ENCODE assay signal across 1 cellular context in genomic region chr11:68010058-68011041, GRCh38.
A peak's percentile ranks its signal among the peaks of the same experiment; 100 is the strongest.
TF ChIP-seq lines count a peak whose summit lies in the region.

A gene with protein sequence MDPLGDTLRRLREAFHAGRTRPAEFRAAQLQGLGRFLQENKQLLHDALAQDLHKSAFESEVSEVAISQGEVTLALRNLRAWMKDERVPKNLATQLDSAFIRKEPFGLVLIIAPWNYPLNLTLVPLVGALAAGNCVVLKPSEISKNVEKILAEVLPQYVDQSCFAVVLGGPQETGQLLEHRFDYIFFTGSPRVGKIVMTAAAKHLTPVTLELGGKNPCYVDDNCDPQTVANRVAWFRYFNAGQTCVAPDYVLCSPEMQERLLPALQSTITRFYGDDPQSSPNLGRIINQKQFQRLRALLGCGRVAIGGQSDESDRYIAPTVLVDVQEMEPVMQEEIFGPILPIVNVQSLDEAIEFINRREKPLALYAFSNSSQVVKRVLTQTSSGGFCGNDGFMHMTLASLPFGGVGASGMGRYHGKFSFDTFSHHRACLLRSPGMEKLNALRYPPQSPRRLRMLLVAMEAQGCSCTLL (plus strand): TSS chr11:68010327. CDS start chr11:68015298, 4,971 bp downstream.

TF ChIP-seq in SK-N-SH, 30 proteins besides CTCF, POLR2A, EP300 and RAD21 (continued from another document):
- TF ChIP-seq SIN3A (IDR thresholded peaks at IDR 0.05; ENCODE audit: borderline replicate concordance, low read depth, low read length) (0 out of 2 replicates have a peak, but pooled peaks have one; percentile 7), YY1 (IDR thresholded peaks at IDR 0.05; ENCODE audit: low read depth) (no peak), RCOR1 (IDR thresholded peaks at IDR 0.05; ENCODE audit: low read length) (no peak)
TF ChIP-seq in SK-N-SH: peak in this region for 7.
